In the genomic region with DNA sequence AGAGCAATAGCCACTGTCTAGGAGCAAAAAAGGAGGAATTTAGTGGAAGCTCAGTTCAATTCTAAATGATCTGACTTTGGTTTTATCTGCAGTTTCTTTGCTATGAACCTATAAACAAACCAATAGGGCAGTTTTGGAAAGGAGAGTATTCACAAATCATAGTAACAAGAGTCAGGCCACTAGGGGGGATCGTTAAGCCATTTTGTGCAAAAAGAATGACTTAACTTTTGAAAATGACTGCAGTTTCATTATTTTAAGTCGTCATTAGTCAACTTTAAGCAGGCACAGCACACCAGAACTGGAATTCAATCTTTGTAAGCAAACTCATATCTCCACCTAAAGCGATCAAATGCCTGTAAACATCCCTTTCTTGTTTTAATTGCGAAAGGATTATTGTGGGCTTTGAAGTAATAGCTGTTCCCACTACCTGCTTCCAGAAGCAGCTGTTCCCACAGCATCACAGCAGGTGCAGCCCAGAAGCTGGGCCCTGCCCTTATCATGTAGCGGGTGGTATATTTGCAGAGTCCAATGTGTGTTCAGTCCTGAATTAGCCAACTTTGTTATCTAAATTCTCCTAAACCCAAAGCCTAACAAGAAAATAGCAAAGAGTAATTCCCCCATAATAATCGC, we compare ENCODE assay signal across 9 cellular contexts. TPM values are rescaled to one million over a fixed set of nuclear protein-coding genes. Genes with fewer than 3 reads are reported as not detected.
DNase-seq lines count a peak whose midpoint lies in the region; ATAC-seq, FAIRE-seq and TF ChIP-seq lines count a peak whose summit lies in the region.
"Had no signal": no experiment of that assay in that cellular context is flagged by ENCODE, and none has a peak within 500 bp of the region (broad histone marks: within the 10 kb centered on the region; RNA-seq: fewer than 3 reads in every experiment).

No MANE protein-coding gene starts in this region.

- H3K36me3 Mint-ChIP-seq in activated CD4-positive, alpha-beta T cell treated with anti-CD3 and anti-CD28 coated beads for 36 hours (ENCODE audit: low read depth), result no peaks in the 10 kb centered on the region
- no peaks in the 10 kb centered on the region for H3K36me3 Mint-ChIP-seq in activated CD4-positive, alpha-beta T cell treated with anti-CD3 and anti-CD28 coated beads, Interleukin-2, amount 10 ng/mL, durations not matched to agents 24 days and 14 days (ENCODE audit: low read depth)
- H3K36me3 Mint-ChIP-seq in activated naive CD4-positive, alpha-beta T cell treated with anti-CD3 and anti-CD28 coated beads, Interleukin-2, amount 10 ng/mL, durations not matched to agents 7 days and 5 days, result no peaks in the 10 kb centered on the region
- H3K36me3 Mint-ChIP-seq: CD8-positive, alpha-beta T cell had no signal

- no peak overlapping the region for H3K27ac Mint-ChIP-seq in activated CD4-positive, alpha-beta T cell treated with anti-CD3 and anti-CD28 coated beads for 36 hours
- H3K27ac Mint-ChIP-seq in activated CD4-positive, alpha-beta T cell treated with anti-CD3 and anti-CD28 coated beads, Interleukin-2, amount 10 ng/mL, durations not matched to agents 24 days and 14 days, result no peak overlapping the region
- H3K27ac Mint-ChIP-seq in activated naive CD4-positive, alpha-beta T cell treated with anti-CD3 and anti-CD28 coated beads, Interleukin-2, amount 10 ng/mL, durations not matched to agents 7 days and 5 days, result no peak overlapping the region
- H3K27ac Mint-ChIP-seq: CD8-positive, alpha-beta T cell had no signal

- no peaks in the 10 kb centered on the region for H3K36me3 ChIP-seq in bronchial epithelial cell (ENCODE audit: control insufficient read depth, insufficient read depth, low read length)

- no peak for FAIRE-seq in bronchial epithelial cell (lab: Jason Lieb, UNC)

- CTCF ChIA-PET in activated CD4-positive, alpha-beta T cell treated with anti-CD3 and anti-CD28 coated beads for 36 hours (lab: Charles Lee), result interaction anchor here (0.5 to 3.2 kb wide), 10 partner anchors 11 to 743 kb away, joined by 3 to 26 read pairs (median 4); no protein-coding TSS in a partner anchor
- CTCF ChIA-PET in activated naive CD4-positive, alpha-beta T cell treated with anti-CD3 and anti-CD28 coated beads, Interleukin-2, amount 10 ng/mL, durations not matched to agents 7 days and 5 days (lab: Charles Lee), result interaction anchor here (0.9 to 2.9 kb wide), 5 partner anchors 11 to 744 kb away, joined by 3 to 13 read pairs (median 4); no protein-coding TSS in a partner anchor

- H3K4me3 Mint-ChIP-seq in activated CD4-positive, alpha-beta T cell treated with anti-CD3 and anti-CD28 coated beads for 36 hours, result no peak overlapping the region
- H3K4me3 Mint-ChIP-seq in activated CD4-positive, alpha-beta T cell treated with anti-CD3 and anti-CD28 coated beads, Interleukin-2, amount 10 ng/mL, durations not matched to agents 24 days and 14 days, result no peak overlapping the region
- H3K4me3 Mint-ChIP-seq in activated naive CD4-positive, alpha-beta T cell treated with anti-CD3 and anti-CD28 coated beads, Interleukin-2, amount 10 ng/mL, durations not matched to agents 7 days and 5 days, result no peak overlapping the region
- H3K4me3 Mint-ChIP-seq: CD8-positive, alpha-beta T cell had no signal

- TF ChIP-seq CTCF in bronchial epithelial cell (IDR thresholded peaks at IDR 0.05; ENCODE audit: insufficient read depth, low read length, severe bottlenecking), result peak; percentile 9

- no peak overlapping the region for H3K4me3 ChIP-seq in bronchial epithelial cell (ENCODE audit: low read depth, low read length)

- peaks cover 37% of the 10 kb centered on the region for H3K4me1 Mint-ChIP-seq in activated CD4-positive, alpha-beta T cell treated with anti-CD3 and anti-CD28 coated beads for 36 hours
- H3K4me1 Mint-ChIP-seq in activated CD4-positive, alpha-beta T cell treated with anti-CD3 and anti-CD28 coated beads, Interleukin-2, amount 10 ng/mL, durations not matched to agents 24 days and 14 days, result peaks cover 35% of the 10 kb centered on the region
- peaks cover 4% of the 10 kb centered on the region for H3K4me1 Mint-ChIP-seq in activated naive CD4-positive, alpha-beta T cell treated with anti-CD3 and anti-CD28 coated beads, Interleukin-2, amount 10 ng/mL, durations not matched to agents 7 days and 5 days

- ATAC-seq in activated CD4-positive, alpha-beta T cell treated with anti-CD3 and anti-CD28 coated beads for 36 hours, result peak; percentile 24
- ATAC-seq in HG02870 (IDR thresholded peaks at IDR 0.05; ENCODE audit: unreplicated experiment) (no peak), HG02852 (IDR thresholded peaks at IDR 0.05; ENCODE audit: unreplicated experiment) (no peak)
- ATAC-seq: CD8-positive, alpha-beta T cell had no signal

- peaks cover 31% of the 10 kb centered on the region for H3K27me3 Mint-ChIP-seq in activated CD4-positive, alpha-beta T cell treated with anti-CD3 and anti-CD28 coated beads for 36 hours
- peaks cover 16% of the 10 kb centered on the region for H3K27me3 Mint-ChIP-seq in activated CD4-positive, alpha-beta T cell treated with anti-CD3 and anti-CD28 coated beads, Interleukin-2, amount 10 ng/mL, durations not matched to agents 24 days and 14 days
- H3K27me3 Mint-ChIP-seq in activated naive CD4-positive, alpha-beta T cell treated with anti-CD3 and anti-CD28 coated beads, Interleukin-2, amount 10 ng/mL, durations not matched to agents 7 days and 5 days, result peaks cover 15% of the 10 kb centered on the region

- DNase-seq in activated CD4-positive, alpha-beta T cell treated with anti-CD3 and anti-CD28 coated beads for 36 hours, result peak; percentile 42
- no peak for DNase-seq in activated CD4-positive, alpha-beta T cell treated with anti-CD3 and anti-CD28 coated beads, Interleukin-2, amount 10 ng/mL, durations not matched to agents 24 days and 14 days
- DNase-seq in NCI-H1105 treated with DMSO at 0.1 percent for 48 hours (lab: John Stamatoyannopoulos, UW) (peak; percentile 51), bronchial epithelial cell (ENCODE audit: low read depth) (peak; percentile 18), putamen (ENCODE audit: low spot score) (peak; percentile 7)
- DNase-seq in activated naive CD4-positive, alpha-beta T cell treated with anti-CD3 and anti-CD28 coated beads, Interleukin-2, amount 10 ng/mL, durations not matched to agents 7 days and 5 days, result no peak
- DNase-seq: CD8-positive, alpha-beta T cell had no signal

- intact Hi-C loops in activated CD4-positive, alpha-beta T cell treated with anti-CD3 and anti-CD28 coated beads for 36 hours (cut with DNase I, micrococcal nuclease), result loop anchor here (5.0 to 10.0 kb wide), 2 partner anchors 524 to 816 kb away; no protein-coding TSS in a partner anchor
- intact Hi-C loops in activated CD4-positive, alpha-beta T cell treated with anti-CD3 and anti-CD28 coated beads, Interleukin-2, amount 10 ng/mL, durations not matched to agents 24 days and 14 days (cut with micrococcal nuclease), result loop anchor here (2.0 to 10.0 kb wide), 3 partner anchors 14 to 204 kb away; no protein-coding TSS in a partner anchor

- no peaks in the 10 kb centered on the region for H3K9me3 Mint-ChIP-seq in activated CD4-positive, alpha-beta T cell treated with anti-CD3 and anti-CD28 coated beads for 36 hours (ENCODE audit: low read depth)
- H3K9me3 Mint-ChIP-seq in activated CD4-positive, alpha-beta T cell treated with anti-CD3 and anti-CD28 coated beads, Interleukin-2, amount 10 ng/mL, durations not matched to agents 24 days and 14 days, result peaks cover 10% of the 10 kb centered on the region
- H3K9me3 Mint-ChIP-seq in activated naive CD4-positive, alpha-beta T cell treated with anti-CD3 and anti-CD28 coated beads, Interleukin-2, amount 10 ng/mL, durations not matched to agents 7 days and 5 days, result no peaks in the 10 kb centered on the region
- H3K9me3 Mint-ChIP-seq: CD8-positive, alpha-beta T cell had no signal

- POLR2A ChIA-PET in activated CD4-positive, alpha-beta T cell treated with anti-CD3 and anti-CD28 coated beads for 36 hours (lab: Charles Lee), result interaction anchor here (0.6 kb wide), 1 partner anchor 42 kb away, joined by 7 read pairs; no protein-coding TSS in a partner anchor

- no peaks in the 10 kb centered on the region for H3K27me3 ChIP-seq in bronchial epithelial cell (ENCODE audit: control insufficient read depth, insufficient read depth, low read length)

RNA-seq across cellular contexts. Expression of a gene that starts 51.5 kb away (rescaled TPM):
- total RNA-seq in activated CD4-positive, alpha-beta T cell treated with anti-CD3 and anti-CD28 coated beads for 36 hours, result not detected
- total RNA-seq in activated CD4-positive, alpha-beta T cell treated with anti-CD3 and anti-CD28 coated beads, Interleukin-2, amount 10 ng/mL, durations not matched to agents 24 days and 14 days, result not detected in 2 replicates
- total RNA-seq in bronchial epithelial cell, result 1.1 and 3.1 TPM in 2 replicates
- total RNA-seq: CD8-positive, alpha-beta T cell had no signal

RNA-seq across cellular contexts. Expression of a gene that starts 59.2 kb away (rescaled TPM):
- total RNA-seq in activated CD4-positive, alpha-beta T cell treated with anti-CD3 and anti-CD28 coated beads for 36 hours, result 1 to 10 TPM; 8.0 to 8.6 TPM
- total RNA-seq in activated CD4-positive, alpha-beta T cell treated with anti-CD3 and anti-CD28 coated beads, Interleukin-2, amount 10 ng/mL, durations not matched to agents 24 days and 14 days, result 9.8 and 10.3 TPM in 2 replicates
- 8.8 and 12.4 TPM in 2 replicates for total RNA-seq in bronchial epithelial cell

Comparison
In these comparisons a context has a peak if more than half of its experiments do, and no peak if none do; other contexts are left out.
1. DNase-seq: peak in activated CD4-positive, alpha-beta T cell treated with anti-CD3 and anti-CD28 coated beads for 36 hours (single experiment), NCI-H1105 treated with DMSO at 0.1 percent for 48 hours (single experiment), bronchial epithelial cell (single experiment) and putamen (single experiment); none in activated CD4-positive, alpha-beta T cell treated with anti-CD3 and anti-CD28 coated beads, Interleukin-2, amount 10 ng/mL, durations not matched to agents 24 days and 14 days (single experiment) and activated naive CD4-positive, alpha-beta T cell treated with anti-CD3 and anti-CD28 coated beads, Interleukin-2, amount 10 ng/mL, durations not matched to agents 7 days and 5 days (single experiment).